10 cellular contexts compared by ENCODE assay signal in genomic region chr6:138724015-138724414, GRCh38. TPM values are rescaled to one million over a fixed set of nuclear protein-coding genes. Genes with fewer than 3 reads are reported as not detected.
DNase-seq lines count a peak whose midpoint lies in the region; ATAC-seq, FAIRE-seq and TF ChIP-seq lines count a peak whose summit lies in the region.
"Had no signal": no experiment of that assay in that cellular context is flagged by ENCODE, and none has a peak within 500 bp of the region (broad histone marks: within the 10 kb centered on the region; RNA-seq: fewer than 3 reads in every experiment).

No MANE protein-coding gene starts in this region.

- no peak overlapping the region for H3K4me3 ChIP-seq in GM12878
- H3K4me3 ChIP-seq in tibial nerve, result no peak overlapping the region

- no peaks in the 10 kb centered on the region for H4K20me1 ChIP-seq in GM12878 (ENCODE audit: control insufficient read depth, insufficient read depth)

- no peak overlapping the region for H2AFZ ChIP-seq in GM12878 (ENCODE audit: control insufficient read depth, low read depth, low read length)

- POLR2A ChIA-PET in GM12878 (lab: Charles Lee), result interaction anchor here (0.6 kb wide), 2 partner anchors 263 to 990 kb away, joined by 3 to 6 read pairs; no protein-coding TSS in a partner anchor

- no peaks in the 10 kb centered on the region for H3K79me2 ChIP-seq in GM12878 (ENCODE audit: control insufficient read depth, insufficient read depth, low read length)

- H3K4me1 ChIP-seq in GM12878 (ENCODE audit: control insufficient read depth, insufficient read depth, low read length) (no peaks in the 10 kb centered on the region), tibial nerve (peaks cover 0 to 44% (median 10%) of the 10 kb centered on the region in 4 donors)

- SMC1A ChIA-PET in GM12878 (lab: Charles Lee; ENCODE audit: uncharacterized antibody, unreplicated experiment), result interaction anchor here (0.6 to 1.8 kb wide), 3 partner anchors 33 to 132 kb away, joined by 3 to 4 read pairs (median 4); no protein-coding TSS in a partner anchor

- H3K9me3 ChIP-seq in GM12878 (replicated peaks; ENCODE audit: control insufficient read depth, insufficient read depth, low read length) (no peaks in the 10 kb centered on the region), tibial nerve (no peaks in the 10 kb centered on the region)
- H3K9me3 ChIP-seq: SK-N-SH had no signal

- H3K27ac ChIP-seq in GM12878 (ENCODE audit: control insufficient read depth, insufficient read depth), result no peak overlapping the region
- H3K27ac ChIP-seq in tibial nerve, result no peak overlapping the region

- RAD21 ChIA-PET in GM12878 (lab: Charles Lee; ENCODE audit: unreplicated experiment), result interaction anchor here (0.6 to 0.7 kb wide), 3 partner anchors 26 to 287 kb away, joined by 3 to 4 read pairs (median 3); no protein-coding TSS in a partner anchor

- ATAC-seq in GM12878, result no peak

- CTCF ChIA-PET in GM12878 (lab: Yijun Ruan, JAX), result no interaction called here

- 45% methylated on average over 3 of the region's 3 CpGs for WGBS in GM12878 (ENCODE audit: insufficient coverage, insufficient replicate concordance, low lambda C conversion rate, missing lambda C conversion rate)
- WGBS in tibial nerve, 2 donors, result 37 to 40% methylated on average over 3 of the region's 3 CpGs

- H3K27me3 ChIP-seq in GM12878 (replicated peaks in 1 of 2; ENCODE audit: control insufficient read depth in 2 of 2, insufficient read depth in 2 of 2, low read length in 1 of 2) (no peaks in the 10 kb centered on the region), tibial nerve (no peaks in the 10 kb centered on the region)

- BruUV-seq in GM12878 (replicated peaks; lab: Mats Ljungman, UMichigan), result no TSS peak

- no peaks in the 10 kb centered on the region for H3K36me3 ChIP-seq in GM12878 (ENCODE audit: control insufficient read depth in 2 of 2, insufficient read depth in 2 of 2, low read length in 1 of 2)
- no peaks in the 10 kb centered on the region for H3K36me3 ChIP-seq in tibial nerve

- TF ChIP-seq POLR2A in GM12878 (IDR thresholded peaks at IDR 0.05; ENCODE audit: low read depth, low read length) (no peak), tibial nerve (IDR thresholded peaks at IDR 0.05) (no peak)

- intact Hi-C loops in GM12878 (cut with micrococcal nuclease; ENCODE audit: unreplicated experiment), result no loop called here

- no peak overlapping the region for H3K9ac ChIP-seq in GM12878 (ENCODE audit: control insufficient read depth, insufficient read depth, low read length)
- H3K9ac ChIP-seq: SK-N-SH had no signal

- TF ChIP-seq CTCF in GM12878 (IDR thresholded peaks at IDR 0.05 in 2 of 3, conservative IDR thresholded peaks at IDR 0.05 in 1 of 3; ENCODE audit: control insufficient read depth in 2 of 3, extremely low read depth in 1 of 3, insufficient read depth in 1 of 3, low read depth in 3 of 3, low read length in 3 of 3) (no peak), tibial nerve (IDR thresholded peaks at IDR 0.05) (no peak)

- no peak for TF ChIP-seq RAD21 in GM12878 (IDR thresholded peaks at IDR 0.05; ENCODE audit: insufficient read depth, low read depth, low read length)

- in situ Hi-C loops in KBM-7 (cut with MboI; ENCODE audit: low pct_unique_long_range_greater_than_20kb, low sequenced_read_pairs) (no loop called here), GM12878 (cut with MboI) (no loop called here)

- H3K4me2 ChIP-seq in GM12878 (ENCODE audit: control insufficient read depth, insufficient read depth), result no peak overlapping the region
- H3K4me2 ChIP-seq: SK-N-SH had no signal

- no peak for TF ChIP-seq EP300 in GM12878 (IDR thresholded peaks at IDR 0.05; ENCODE audit: borderline replicate concordance in 1 of 2, control insufficient read depth in 1 of 2, low read depth in 2 of 2, low read length in 2 of 2)
- TF ChIP-seq EP300 in tibial nerve (IDR thresholded peaks at IDR 0.05), result peak in 1 of 2 donors; percentile 51

- DNase-seq in KBM-7, result peak; percentile 77
- DNase-seq in GM12878 (ENCODE audit: low read depth, low spot score), result no peak
- peak; percentile 83 for DNase-seq in iris pigment epithelial cell (ENCODE audit: low read depth)
- peak; percentile 13 to 25 for DNase-seq in tibial nerve (ENCODE audit: low spot score in 2 of 2)
- no peak for DNase-seq in NCI-H69 (lab: John Stamatoyannopoulos, UW)
- no peak for DNase-seq in NCI-H2196 treated with DMSO at 0.1 percent for 48 hours (lab: John Stamatoyannopoulos, UW; ENCODE audit: unreplicated experiment)
- DNase-seq in NCI-H1436 (lab: John Stamatoyannopoulos, UW), result no peak
- DNase-seq: activated CD4-positive, alpha-beta T cell treated with anti-CD3 and anti-CD28 coated beads, Interleukin-2, amount 50 U/mL, for 4 hours; SK-N-SH; stimulated activated CD4-positive, alpha-beta T cell treated with anti-CD3 and anti-CD28 coated beads, Interleukin-15, amount 100 ng/mL, for 24 hours had no signal

- FAIRE-seq in GM12878 (lab: Jason Lieb, UNC), result no peak

TF ChIP-seq in GM12878, 131 proteins besides CTCF, POLR2A, EP300 and RAD21:
- 0 out of 2 replicates have a peak, but pooled peaks have one; percentile 11 for TF ChIP-seq SPI1 (IDR thresholded peaks at IDR 0.05; ENCODE audit: borderline replicate concordance, insufficient read depth, low read depth, low read length)
- no peak for TF ChIP-seq ZBTB4 (CRISPR knock-in tag; IDR thresholded peaks at IDR 0.05)
TF ChIP-seq in GM12878: peak in this region for 1.

RNA-seq across cellular contexts. Expression of gene CCDC28A, which starts 49.6 kb away (rescaled TPM):
- 5.7 and 6.6 TPM in 2 replicates for total RNA-seq in GM12878 (2013; cell fraction: nucleolus; rRNA removed)
- total RNA-seq in GM12878 (2014; rRNA removed) (14.5 and 15.6 TPM in 2 replicates), GM12878 (2014; rRNA removed; fragmentation: Illumina TruSeq; extraction: Trizol) (17.3 and 17.6 TPM in 2 replicates), GM12878 (2021) (12.5 and 13.5 TPM in 2 replicates), tibial nerve (10 to 100 TPM; 10.8 to 31.0 (median 15.7) TPM)
- 25.5 TPM for polyA plus RNA-seq in GM12878 (2011; ENCODE audit: low read depth)
- polyA plus RNA-seq in GM12878 (2011; rRNA removed) (38.8 and 49.2 TPM in 2 replicates), GM12878 (2014; fragmentation: Illumina TruSeq; extraction: Trizol) (18.8 and 20.6 TPM in 2 replicates), GM12878 (2014; fragmentation: Nextera tagmentation; extraction: Ambion mirVana) (10 to 100 TPM; 19.6 to 20.5 TPM), GM12878 (2014; rRNA removed) (15.0 and 18.0 TPM in 2 replicates), GM12878 (2016; fragmentation: Nextera tagmentation; extraction: Ambion mirVana) (10 to 100 TPM; 23.2 to 24.6 TPM)
- polyA plus RNA-seq in GM12878 (2011; cell fraction: cytosol; rRNA removed), result 14.4 and 19.0 TPM in 2 replicates
- polyA plus RNA-seq in GM12878 (2011; cell fraction: nucleus; rRNA removed), result 8.0 and 10.4 TPM in 2 replicates
- 20.9 and 27.6 TPM in 2 replicates for polyA plus RNA-seq in GM12878 (2012)
- polyA minus RNA-seq in GM12878 (2011; rRNA and poly(A)+ RNA removed), result 11.5 and 15.1 TPM in 2 replicates
- polyA minus RNA-seq in GM12878 (2011; cell fraction: cytosol; rRNA and poly(A)+ RNA removed), result 1.7 and 2.1 TPM in 2 replicates
- 1.7 and 2.1 TPM in 2 replicates for polyA minus RNA-seq in GM12878 (2011; cell fraction: nucleus; rRNA and poly(A)+ RNA removed)

Comparison
In these comparisons a context has a peak if more than half of its experiments do, and no peak if none do; other contexts are left out.
1. DNase-seq: peak in KBM-7 (single experiment), iris pigment epithelial cell (single experiment) and tibial nerve (2 of 2); none in GM12878 (single experiment), NCI-H69 (single experiment), NCI-H2196 treated with DMSO at 0.1 percent for 48 hours (single experiment) and NCI-H1436 (single experiment).